Comparison of ENCODE assay signal across 28 cellular contexts in the genomic region with DNA sequence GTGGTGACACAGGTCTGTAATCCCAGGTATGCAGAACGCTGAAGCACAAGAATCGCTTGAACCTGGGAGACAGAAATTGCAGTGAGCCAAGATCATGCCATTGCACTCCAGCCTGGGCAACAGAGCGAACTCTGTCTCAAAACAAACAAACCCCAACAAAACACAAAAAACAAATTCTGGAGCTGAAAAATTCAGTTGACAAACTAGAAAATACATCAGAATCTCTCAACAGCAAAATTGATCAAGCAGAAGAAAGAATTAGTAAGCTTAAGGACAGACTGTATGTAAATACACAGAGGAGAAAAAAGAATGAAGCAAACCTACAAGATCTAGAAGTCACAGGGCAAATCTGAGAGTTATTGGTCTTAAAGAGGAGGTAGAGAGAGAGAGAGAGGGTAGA.
"Had no signal": no experiment of that assay in that cellular context is flagged by ENCODE, and none has a peak within 500 bp of the region (broad histone marks: within the 10 kb centered on the region; RNA-seq: fewer than 3 reads in every experiment).

No MANE protein-coding gene starts in this region.

- H3K4me3 Mint-ChIP-seq: dendritic cell treated with granulocyte-macrophage colony-stimulating factor and Interleukin-4, amounts not matched to agents 40 ng/mL and 50 ng/mL, for 4 days; effector memory CD8-positive, alpha-beta T cell; endodermal cell; mesothelial cell of epicardium; naive B cell had no signal

- H3K4me1 Mint-ChIP-seq: endodermal cell, mesothelial cell of epicardium had no signal

- H3K9me3 ChIP-seq: colonic mucosa, esophagus squamous epithelium, gastrocnemius medialis, left lung, lower lobe of right lung, mucosa of descending colon had no signal

- H3K4me1 ChIP-seq: colonic mucosa, esophagus squamous epithelium, gastrocnemius medialis, heart right ventricle, left lung, lower lobe of right lung had no signal

- FAIRE-seq: endometrium, islet of Langerhans, keratinocyte had no signal

- ATAC-seq: effector memory CD8-positive, alpha-beta T cell; esophagus mucosa; gastrocnemius medialis; heart right ventricle; left cardiac atrium; left lung; left ventricle myocardium superior; lower lobe of right lung; mucosa of descending colon had no signal

- DNase-seq: colonic mucosa; cortex of kidney; effector CD8-positive, alpha-beta T cell; effector memory CD8-positive, alpha-beta T cell; endodermal cell; erythroblast; esophagus squamous epithelium; foreskin fibroblast; foreskin melanocyte; gastrocnemius medialis; glutamatergic neuron; head of caudate nucleus; heart right ventricle; hippocampal formation; left cardiac atrium; left lung; left ventricle myocardium superior; lower lobe of right lung; mesenchymal stem cell; mucosa of descending colon; naive B cell had no signal

- H3K27ac ChIP-seq: colonic mucosa, epithelial cell of prostate, esophagus squamous epithelium, gastrocnemius medialis, heart right ventricle, left lung, lower lobe of right lung had no signal

- H3K27me3 Mint-ChIP-seq: dendritic cell treated with granulocyte-macrophage colony-stimulating factor and Interleukin-4, amounts not matched to agents 40 ng/mL and 50 ng/mL, for 4 days; effector memory CD8-positive, alpha-beta T cell; naive B cell had no signal

- H3K4me3 ChIP-seq: colonic mucosa, esophagus squamous epithelium, gastrocnemius medialis, heart right ventricle, left lung, lower lobe of right lung, mucosa of descending colon had no signal

- H3K27me3 ChIP-seq: colonic mucosa, esophagus squamous epithelium, gastrocnemius medialis, heart right ventricle, left lung had no signal

- H3K27ac Mint-ChIP-seq: dendritic cell treated with granulocyte-macrophage colony-stimulating factor and Interleukin-4, amounts not matched to agents 40 ng/mL and 50 ng/mL, for 4 days; endodermal cell; mesothelial cell of epicardium had no signal
